8 cellular contexts compared by ENCODE assay signal in genomic region chr6:8063762-8064637, GRCh38. TPM values are rescaled to one million over a fixed set of nuclear protein-coding genes. Genes with fewer than 3 reads are reported as not detected.
DNase-seq lines count a peak whose midpoint lies in the region; ATAC-seq and TF ChIP-seq lines count a peak whose summit lies in the region.

Gene BLOC1S5, minus strand, starts transcription at chr6:8064389. Its CDS starts 13 bp downstream, at chr6:8064376.

- peak within 1 kb of the TSS; percentile 49 for H3K27ac ChIP-seq in RWPE2 (ENCODE audit: poor library complexity, severe bottlenecking)

- peak; percentile 19 for TF ChIP-seq CTCF in RWPE2 (IDR thresholded peaks at IDR 0.05; ENCODE audit: poor library complexity, severe bottlenecking)
- TF ChIP-seq CTCF in natural killer cell (IDR thresholded peaks at IDR 0.05) = no peak

- H3K27me3 Mint-ChIP-seq in activated T-helper 2 cell treated with anti-CD3 and anti-CD28 coated beads, Interferon-gamma antibody, Interleukin-2, Interleukin-4, amounts not matched to agents 10 μg/mL and 5 μg/mL and 100 μg/mL, durations not matched to agents 14 hours and 24 hours and 36 hours (ENCODE audit: low read depth) = no peaks in the 10 kb centered on the region
- peaks cover 3 to 6% of the 10 kb centered on the region in 2 donors for H3K27me3 Mint-ChIP-seq in natural killer cell (ENCODE audit: low read depth in 2 of 2)

- H3K4me3 ChIP-seq in RWPE2 (ENCODE audit: severe bottlenecking) = peak within 1 kb of the TSS; percentile 74

- DNase-seq in EL (peak; percentile 98), H4 (ENCODE audit: low spot score) (peak; percentile 94), LoVo (ENCODE audit: low spot score) (peak; percentile 98), RWPE2 (ENCODE audit: low spot score) (peak; percentile 95), fibroblast of peridontal ligament (ENCODE audit: extremely low read depth) (peak; percentile 97), natural killer cell (peak; percentile 95)
- DNase-seq in activated T-helper 2 cell treated with anti-CD3 and anti-CD28 coated beads, Interferon-gamma antibody, Interleukin-2, Interleukin-4, amounts not matched to agents 10 μg/mL and 5 μg/mL and 100 μg/mL, durations not matched to agents 14 hours and 24 hours and 36 hours (ENCODE audit: low spot score) = peak; percentile 95
- peak; percentile 96 for DNase-seq in stimulated activated naive CD4-positive, alpha-beta T cell treated with Interleukin-2 at 50 U/mL for 16 hours (lab: John Stamatoyannopoulos, UW)

- peak within 1 kb of the TSS; percentile 95 for H3K4me3 Mint-ChIP-seq in activated T-helper 2 cell treated with anti-CD3 and anti-CD28 coated beads, Interferon-gamma antibody, Interleukin-2, Interleukin-4, amounts not matched to agents 10 μg/mL and 5 μg/mL and 100 μg/mL, durations not matched to agents 14 hours and 24 hours and 36 hours (ENCODE audit: low read depth)
- peak within 1 kb of the TSS; percentile 95 for H3K4me3 Mint-ChIP-seq in natural killer cell

- peaks cover 8% of the 10 kb centered on the region for H3K4me1 ChIP-seq in RWPE2 (ENCODE audit: insufficient read depth, poor library complexity, severe bottlenecking)

- H3K4me1 Mint-ChIP-seq in activated T-helper 2 cell treated with anti-CD3 and anti-CD28 coated beads, Interferon-gamma antibody, Interleukin-2, Interleukin-4, amounts not matched to agents 10 μg/mL and 5 μg/mL and 100 μg/mL, durations not matched to agents 14 hours and 24 hours and 36 hours (ENCODE audit: low read depth) = peaks cover 34% of the 10 kb centered on the region
- H3K4me1 Mint-ChIP-seq in natural killer cell = peaks cover 7 to 25% of the 10 kb centered on the region in 2 donors

- ATAC-seq in RWPE2 (ENCODE audit: low read depth) (peak; percentile 94), natural killer cell (peak; percentile 93 to 98 (median 94))

- no peaks in the 10 kb centered on the region for H3K9me3 ChIP-seq in RWPE2 (ENCODE audit: severe bottlenecking)

- no peaks in the 10 kb centered on the region for H3K9me3 Mint-ChIP-seq in activated T-helper 2 cell treated with anti-CD3 and anti-CD28 coated beads, Interferon-gamma antibody, Interleukin-2, Interleukin-4, amounts not matched to agents 10 μg/mL and 5 μg/mL and 100 μg/mL, durations not matched to agents 14 hours and 24 hours and 36 hours
- H3K9me3 Mint-ChIP-seq in natural killer cell = no peaks in the 10 kb centered on the region

- no peaks in the 10 kb centered on the region for H3K27me3 ChIP-seq in RWPE2 (ENCODE audit: insufficient read depth, poor library complexity, severe bottlenecking)

- H3K36me3 Mint-ChIP-seq in activated T-helper 2 cell treated with anti-CD3 and anti-CD28 coated beads, Interferon-gamma antibody, Interleukin-2, Interleukin-4, amounts not matched to agents 10 μg/mL and 5 μg/mL and 100 μg/mL, durations not matched to agents 14 hours and 24 hours and 36 hours (ENCODE audit: low read depth) = peaks cover 17% of the 10 kb centered on the region
- no peaks in the 10 kb centered on the region for H3K36me3 Mint-ChIP-seq in natural killer cell

- H3K36me3 ChIP-seq in RWPE2 (ENCODE audit: low read depth) = peaks cover 27% of the 10 kb centered on the region

- intact Hi-C loops in activated T-helper 2 cell treated with anti-CD3 and anti-CD28 coated beads, Interferon-gamma antibody, Interleukin-2, Interleukin-4, amounts not matched to agents 10 μg/mL and 5 μg/mL and 100 μg/mL, durations not matched to agents 14 hours and 24 hours and 36 hours (cut with micrococcal nuclease) = loop anchor here (1.0 to 10.0 kb wide), 10 partner anchors 38 to 751 kb away; partner anchors contain the start of genes CAGE1, EEF1E1, RIOK1 and SLC35B3
- intact Hi-C loops in natural killer cell (cut with micrococcal nuclease) = loop anchor here (1.0 to 5.0 kb wide), 3 partner anchors 38 to 751 kb away; partner anchors contain the start of genes CAGE1, EEF1E1, RIOK1 and SSR1

- peak within 1 kb of the TSS; percentile 98 for H3K27ac Mint-ChIP-seq in activated T-helper 2 cell treated with anti-CD3 and anti-CD28 coated beads, Interferon-gamma antibody, Interleukin-2, Interleukin-4, amounts not matched to agents 10 μg/mL and 5 μg/mL and 100 μg/mL, durations not matched to agents 14 hours and 24 hours and 36 hours
- H3K27ac Mint-ChIP-seq in natural killer cell = peak within 1 kb of the TSS; percentile 92 to 98

RNA-seq across cellular contexts. Expression of gene BLOC1S5, which starts in this region (rescaled TPM):
- total RNA-seq in H4 (2014; rRNA removed; shearing (Covaris generic)) = 13.9 and 14.8 TPM in 2 replicates
- 21.2 and 25.4 TPM in 2 replicates for total RNA-seq in activated T-helper 2 cell treated with anti-CD3 and anti-CD28 coated beads, Interferon-gamma antibody, Interleukin-2, Interleukin-4, amounts not matched to agents 10 μg/mL and 5 μg/mL and 100 μg/mL, durations not matched to agents 14 hours and 24 hours and 36 hours
- 10 to 100 TPM; 11.2 to 15.9 (median 15.4) TPM for total RNA-seq in natural killer cell

Comparison
In these comparisons a context has a peak if more than half of its experiments do, and no peak if none do; other contexts are left out.
1. Peak in every context shown above with its lines: DNase-seq, ATAC-seq, H3K4me3 ChIP-seq and H3K27ac ChIP-seq.